Comparison of ENCODE assay signal across 31 cellular contexts in genomic region chr11:34595960-34596359, GRCh38. TPM values are rescaled to one million over a fixed set of nuclear protein-coding genes. Genes with fewer than 3 reads are reported as not detected.
"Had no signal": no experiment of that assay in that cellular context is flagged by ENCODE, and none has a peak within 500 bp of the region (broad histone marks: within the 10 kb centered on the region; RNA-seq: fewer than 3 reads in every experiment).

No MANE protein-coding gene starts in this region.

- H3K4me3 ChIP-seq: neural progenitor cell, ovary, psoas muscle, sigmoid colon, suprapubic skin, testis, tibial artery, transverse colon, upper lobe of right lung, uterus had no signal

- ATAC-seq: naive thymus-derived CD4-positive, alpha-beta T cell; natural killer cell; psoas muscle; right cardiac atrium; stimulated activated memory B cell treated with anti-CD40 and anti-IgM and Interleukin-4, amounts not matched to agents 10 μg/mL and 1 μg/mL and 100 μg/mL, for 72 hours; stimulated activated naive CD8-positive, alpha-beta T cell treated with anti-CD3 and anti-CD28 coated beads, Interleukin-15, amount 100 ng/mL, for 72 hours; stimulated activated naive CD8-positive, alpha-beta T cell treated with anti-CD3 and anti-CD28 coated beads, Interleukin-15, Interleukin-2, amounts not matched to agents 100 U/mL and 50 U/mL, for 24 hours; upper lobe of right lung had no signal

- FAIRE-seq: small intestine had no signal

- H3K4me3 Mint-ChIP-seq: naive thymus-derived CD4-positive, alpha-beta T cell; natural killer cell; nephron; neural progenitor cell; stimulated activated memory B cell treated with anti-CD40 and anti-IgM and Interleukin-4, amounts not matched to agents 10 μg/mL and 1 μg/mL and 100 μg/mL, for 72 hours; stimulated activated naive CD8-positive, alpha-beta T cell treated with anti-CD3 and anti-CD28 coated beads, Interleukin-15, amount 100 ng/mL, for 72 hours; type B pancreatic cell had no signal

- H3K27ac Mint-ChIP-seq: naive thymus-derived CD4-positive, alpha-beta T cell; natural killer cell; nephron; neural progenitor cell; progenitor cell of endocrine pancreas; stimulated activated memory B cell treated with anti-CD40 and anti-IgM and Interleukin-4, amounts not matched to agents 10 μg/mL and 1 μg/mL and 100 μg/mL, for 72 hours; type B pancreatic cell had no signal

- H3K36me3 Mint-ChIP-seq: neural progenitor cell had no signal

- H3K9me3 ChIP-seq: ovary, psoas muscle, sigmoid colon, suprapubic skin, testis, tibial artery, transverse colon, upper lobe of right lung, uterus had no signal

- H3K4me2 ChIP-seq: neural progenitor cell had no signal

- H3K27me3 Mint-ChIP-seq: progenitor cell of endocrine pancreas, type B pancreatic cell had no signal

- H3K27ac ChIP-seq: neural progenitor cell, ovary, parathyroid adenoma, psoas muscle, sigmoid colon, suprapubic skin, testis, tibial artery, transverse colon, upper lobe of right lung, uterus had no signal

- DNase-seq: naive thymus-derived CD4-positive, alpha-beta T cell; natural killer cell; occipital lobe; ovary; posterior cingulate gyrus; psoas muscle; right cardiac atrium; sigmoid colon; small intestine; stimulated activated CD4-positive, alpha-beta T cell treated with anti-CD3 and anti-CD28 coated beads, Interleukin-1b, Interleukin-23, amount 100 ng/mL, for 48 hours; stimulated activated CD4-positive, alpha-beta T cell treated with anti-CD3 and anti-CD28 coated beads, Interleukin-4, amount 100 ng/mL, for 1 hour; stimulated activated CD4-positive, alpha-beta T cell treated with anti-CD3 and anti-CD28 coated beads, Interleukin-4, amount 100 ng/mL, for 4 hours; stimulated activated CD8-positive, alpha-beta memory T cell treated with anti-CD3 and anti-CD28 coated beads, Interleukin-4, amount 100 ng/mL, for 48 hours; stimulated activated naive CD4-positive, alpha-beta T cell; stimulated activated naive CD8-positive, alpha-beta T cell treated with anti-CD3 and anti-CD28 coated beads, Interleukin-15, amount 100 ng/mL, for 72 hours; stimulated activated naive CD8-positive, alpha-beta T cell treated with anti-CD3 and anti-CD28 coated beads, Interleukin-15, Interleukin-2, amounts not matched to agents 100 U/mL and 50 U/mL, for 24 hours; substantia nigra; testis; tibial artery; transverse colon; upper lobe of right lung; uterus had no signal

- H3K4me1 ChIP-seq: psoas muscle, sigmoid colon, uterus had no signal

RNA-seq across cellular contexts. Expression of gene EHF, which starts 24.9 kb away (rescaled TPM):
- total RNA-seq: natural killer cell, osteoblast, skeletal muscle tissue had no signal
- polyA plus RNA-seq: naive thymus-derived CD4-positive, alpha-beta T cell had no signal
